In the genomic region with DNA sequence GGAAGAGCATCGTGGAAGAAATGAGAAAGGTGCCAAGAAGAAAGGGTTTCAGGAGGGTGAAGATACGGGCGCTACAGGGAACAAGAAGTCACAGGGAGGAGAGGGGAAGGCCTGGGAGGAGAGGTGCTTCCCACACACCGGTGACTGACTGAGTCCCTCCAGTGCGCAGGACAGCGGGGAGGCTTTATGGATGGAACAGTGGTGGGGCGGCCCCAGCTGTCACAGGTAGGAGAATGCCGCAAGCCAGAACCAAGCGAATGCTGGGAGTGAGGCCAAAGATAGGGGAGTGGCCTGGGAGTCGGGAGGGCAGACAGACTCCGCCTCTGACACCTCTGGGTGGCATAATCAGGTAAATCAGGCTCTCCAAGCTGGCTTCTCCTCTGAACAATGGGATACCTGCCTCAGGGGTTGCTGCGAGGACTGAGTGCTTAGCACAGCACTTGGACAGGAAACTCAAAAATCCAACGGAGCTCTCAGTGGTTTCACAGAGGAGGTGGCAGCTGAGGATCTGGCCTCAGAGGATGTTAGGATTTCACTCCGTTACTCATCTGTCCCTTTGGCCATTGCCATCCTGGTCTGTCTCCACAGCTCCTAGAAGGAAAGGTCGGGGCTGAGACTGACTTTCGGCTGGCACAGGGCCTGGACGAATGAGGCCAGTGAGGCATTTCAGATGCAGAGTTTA, we compare ENCODE assay signal across 1 cellular context.
TF ChIP-seq lines count a peak whose summit lies in the region.

No MANE protein-coding gene starts in this region.

TF ChIP-seq in GM23338, 12 proteins besides CTCF, POLR2A, EP300 and RAD21 (continued from another document):
- TF ChIP-seq, protein P1, sequence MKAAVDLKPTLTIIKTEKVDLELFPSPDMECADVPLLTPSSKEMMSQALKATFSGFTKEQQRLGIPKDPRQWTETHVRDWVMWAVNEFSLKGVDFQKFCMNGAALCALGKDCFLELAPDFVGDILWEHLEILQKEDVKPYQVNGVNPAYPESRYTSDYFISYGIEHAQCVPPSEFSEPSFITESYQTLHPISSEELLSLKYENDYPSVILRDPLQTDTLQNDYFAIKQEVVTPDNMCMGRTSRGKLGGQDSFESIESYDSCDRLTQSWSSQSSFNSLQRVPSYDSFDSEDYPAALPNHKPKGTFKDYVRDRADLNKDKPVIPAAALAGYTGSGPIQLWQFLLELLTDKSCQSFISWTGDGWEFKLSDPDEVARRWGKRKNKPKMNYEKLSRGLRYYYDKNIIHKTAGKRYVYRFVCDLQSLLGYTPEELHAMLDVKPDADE (IDR thresholded peaks at IDR 0.05) = no peak
- TF ChIP-seq ZNF114 (CRISPR knock-in tag; IDR thresholded peaks at IDR 0.05) = no peak
- no peak for TF ChIP-seq STAT1 (IDR thresholded peaks at IDR 0.05; ENCODE audit: unreplicated experiment)
TF ChIP-seq in GM23338: peak in this region for 1.
